8 cellular contexts compared by ENCODE assay signal in genomic region chr3:40191850-40192448, GRCh38.
A peak's percentile ranks its signal among the peaks of the same experiment; 100 is the strongest.
DNase-seq lines count a peak whose midpoint lies in the region; ATAC-seq, FAIRE-seq and TF ChIP-seq lines count a peak whose summit lies in the region.

No MANE protein-coding gene starts in this region.

- ATAC-seq in HG03095 (IDR thresholded peaks at IDR 0.05; ENCODE audit: unreplicated experiment) (peak; percentile 50), foreskin keratinocyte (peak; percentile 73), pancreas (peak; percentile 62 to 97 (median 92))
- ATAC-seq in activated T-helper 17 cell treated with anti-CD3 and anti-CD28 coated beads, Interleukin-2, amount 50 U/mL, for 72 hours (replicated peaks) = peak; percentile 62

- no peak for FAIRE-seq in pancreas (lab: Jason Lieb, UNC)

- no peaks in the 10 kb centered on the region for H3K27me3 ChIP-seq in Peyer's patch
- peaks cover 5% of the 10 kb centered on the region for H3K27me3 ChIP-seq in foreskin keratinocyte
- no peaks in the 10 kb centered on the region for H3K27me3 ChIP-seq in pancreas
- H3K27me3 ChIP-seq in vagina = no peaks in the 10 kb centered on the region

- no peak overlapping the region for H3K4me3 Mint-ChIP-seq in activated T-helper 17 cell treated with anti-CD3 and anti-CD28 coated beads, Interleukin-2, amount 50 U/mL, for 72 hours

- H3K4me1 ChIP-seq in Peyer's patch (no peaks in the 10 kb centered on the region), foreskin keratinocyte (no peaks in the 10 kb centered on the region), pancreas (no peaks in the 10 kb centered on the region), vagina (no peaks in the 10 kb centered on the region)

- H3K36me3 Mint-ChIP-seq in activated T-helper 17 cell treated with anti-CD3 and anti-CD28 coated beads, Interleukin-2, amount 50 U/mL, for 72 hours (ENCODE audit: low read depth) = no peaks in the 10 kb centered on the region

- intact Hi-C loops in pancreas (cut with DNase I) (no loop called here), vagina (cut with DNase I) (no loop called here)

- DNase-seq in NCI-H82 (lab: John Stamatoyannopoulos, UW) (peak; percentile 45), NCI-H82 treated with DMSO at 0.1 percent for 48 hours (lab: John Stamatoyannopoulos, UW; ENCODE audit: unreplicated experiment) (no peak), Peyer's patch (peak in 2 of 3 donors; percentile 44 to 86), foreskin keratinocyte (peak in 1 of 2 donors; percentile 35), pancreas (peak in 5 of 6 donors; percentile 33 to 76 (median 62)), vagina (ENCODE audit: extremely low spot score in 2 of 2) (peak in 1 of 2 donors; percentile 67)

- TF ChIP-seq POLR2A in Peyer's patch (IDR thresholded peaks at IDR 0.05) = no peak
- no peak for TF ChIP-seq POLR2A in vagina (IDR thresholded peaks at IDR 0.05)

- no peaks in the 10 kb centered on the region for H3K27me3 Mint-ChIP-seq in activated T-helper 17 cell treated with anti-CD3 and anti-CD28 coated beads, Interleukin-2, amount 50 U/mL, for 72 hours

- H3K9me3 Mint-ChIP-seq in activated T-helper 17 cell treated with anti-CD3 and anti-CD28 coated beads, Interleukin-2, amount 50 U/mL, for 72 hours = no peaks in the 10 kb centered on the region

- TF ChIP-seq CTCF in Peyer's patch (IDR thresholded peaks at IDR 0.05) = peak; percentile 51 to 89 (median 80)
- peak; percentile 83 for TF ChIP-seq CTCF in foreskin keratinocyte (conservative IDR thresholded peaks at IDR 0.05)
- peak; percentile 86 to 94 (median 92) for TF ChIP-seq CTCF in pancreas (IDR thresholded peaks at IDR 0.05)
- peak; percentile 39 to 80 (median 51) for TF ChIP-seq CTCF in vagina (IDR thresholded peaks at IDR 0.05)

- H3K9me3 ChIP-seq in Peyer's patch (no peaks in the 10 kb centered on the region), pancreas (no peaks in the 10 kb centered on the region), vagina (no peaks in the 10 kb centered on the region)

- 35 to 47% methylated on average over 3 of the region's 3 CpGs for WGBS in pancreas, 2 donors

- no peaks in the 10 kb centered on the region for H3K36me3 ChIP-seq in Peyer's patch
- H3K36me3 ChIP-seq in pancreas = no peaks in the 10 kb centered on the region
- H3K36me3 ChIP-seq in vagina = no peaks in the 10 kb centered on the region

- H3K4me3 ChIP-seq in Peyer's patch (no peak overlapping the region), pancreas (no peak overlapping the region), vagina (no peak overlapping the region)

- no peak overlapping the region for H3K27ac ChIP-seq in Peyer's patch
- no peak overlapping the region for H3K27ac ChIP-seq in foreskin keratinocyte
- H3K27ac ChIP-seq in pancreas = no peak overlapping the region
- H3K27ac ChIP-seq in vagina = no peak overlapping the region

- no peaks in the 10 kb centered on the region for H3K4me1 Mint-ChIP-seq in activated T-helper 17 cell treated with anti-CD3 and anti-CD28 coated beads, Interleukin-2, amount 50 U/mL, for 72 hours

- no peak overlapping the region for H3K27ac Mint-ChIP-seq in activated T-helper 17 cell treated with anti-CD3 and anti-CD28 coated beads, Interleukin-2, amount 50 U/mL, for 72 hours
